Comparison of ENCODE assay signal across 8 cellular contexts in genomic region chr17:81386646-81387234, GRCh38. TPM values are rescaled to one million over a fixed set of nuclear protein-coding genes. Genes with fewer than 3 reads are reported as not detected.
DNase-seq lines count a peak whose midpoint lies in the region; ATAC-seq and TF ChIP-seq lines count a peak whose summit lies in the region.

No MANE protein-coding gene starts in this region.

- H3K27me3 ChIP-seq in BE2C: peaks cover 13% of the 10 kb centered on the region
- no peaks in the 10 kb centered on the region for H3K27me3 ChIP-seq in colonic mucosa
- peaks cover 0 to 13% of the 10 kb centered on the region in 2 donors for H3K27me3 ChIP-seq in tibial artery

- TF ChIP-seq CTCF in BE2C (IDR thresholded peaks at IDR 0.05; ENCODE audit: low read depth, low read length) (no peak), colonic mucosa (IDR thresholded peaks at IDR 0.05) (no peak), tibial artery (IDR thresholded peaks at IDR 0.05) (no peak)

- DNase-seq in BE2C (no peak), colonic mucosa (no peak), medulla oblongata (ENCODE audit: extremely low spot score) (peak; percentile 50), tibial artery (peak in 1 of 2 donors; percentile 77), COLO829 (ENCODE audit: low spot score) (no peak), HUDEP-2 (lab: John Stamatoyannopoulos, UW; ENCODE audit: unreplicated experiment in 76 of 76) (no peak)

- H3K9ac ChIP-seq in colonic mucosa (ENCODE audit: low read depth in 2 of 2, low read length in 2 of 2): peak overlapping the region; percentile 68 to 87

- H3K36me3 ChIP-seq in BE2C: no peaks in the 10 kb centered on the region
- no peaks in the 10 kb centered on the region for H3K36me3 ChIP-seq in KOPT-K1 (ENCODE audit: insufficient read depth, low read length)
- no peaks in the 10 kb centered on the region for H3K36me3 ChIP-seq in colonic mucosa
- H3K36me3 ChIP-seq in tibial artery: no peaks in the 10 kb centered on the region

- intact Hi-C loops in colonic mucosa (cut with DNase I): no loop called here
- intact Hi-C loops in tibial artery (cut with DNase I; ENCODE audit: low total_unique reads): loop anchor here (5.0 kb wide), 1 partner anchor 94 kb away; no protein-coding TSS in a partner anchor

- H3K4me3 ChIP-seq in BE2C (ENCODE audit: low read depth, low read length) (peak overlapping the region; percentile 63), colonic mucosa (peak overlapping the region; percentile 70), tibial artery (peak overlapping the region; percentile 74 to 83)

- peak overlapping the region; percentile 16 for H3K27ac ChIP-seq in KOPT-K1 (ENCODE audit: low read depth, low read length, poor library complexity, severe bottlenecking)
- peak overlapping the region; percentile 93 for H3K27ac ChIP-seq in colonic mucosa
- peak overlapping the region; percentile 91 to 96 for H3K27ac ChIP-seq in tibial artery

- no peak for ATAC-seq in GM18520 (IDR thresholded peaks at IDR 0.05; ENCODE audit: unreplicated experiment)

- H3K9me3 ChIP-seq in BE2C: no peaks in the 10 kb centered on the region
- no peaks in the 10 kb centered on the region for H3K9me3 ChIP-seq in KOPT-K1 (ENCODE audit: insufficient read depth, low read length, poor library complexity, severe bottlenecking)
- H3K9me3 ChIP-seq in colonic mucosa: no peaks in the 10 kb centered on the region
- H3K9me3 ChIP-seq in tibial artery: no peaks in the 10 kb centered on the region

- H3K4me1 ChIP-seq in BE2C: peaks cover 31% of the 10 kb centered on the region
- peaks cover 10% of the 10 kb centered on the region for H3K4me1 ChIP-seq in colonic mucosa
- peaks cover 0 to 56% (median 43%) of the 10 kb centered on the region in 4 donors for H3K4me1 ChIP-seq in tibial artery

RNA-seq across cellular contexts. Expression of gene BAHCC1, which starts 8.5 kb away (rescaled TPM):
- 23.2 TPM for polyA plus RNA-seq in BE2C (2012; ENCODE audit: insufficient read depth, insufficient read length, low read depth)
- total RNA-seq in colonic mucosa: 10 to 100 TPM; 12.5 to 26.3 TPM

Comparison
In these comparisons a context has a peak if more than half of its experiments do, and no peak if none do; other contexts are left out.
1. H3K27ac ChIP-seq: peak in every context shown above with its lines; median percentile 94 in tibial artery; 93 in colonic mucosa; 16 in KOPT-K1.